Comparison of ENCODE assay signal across 9 cellular contexts in the genomic region with DNA sequence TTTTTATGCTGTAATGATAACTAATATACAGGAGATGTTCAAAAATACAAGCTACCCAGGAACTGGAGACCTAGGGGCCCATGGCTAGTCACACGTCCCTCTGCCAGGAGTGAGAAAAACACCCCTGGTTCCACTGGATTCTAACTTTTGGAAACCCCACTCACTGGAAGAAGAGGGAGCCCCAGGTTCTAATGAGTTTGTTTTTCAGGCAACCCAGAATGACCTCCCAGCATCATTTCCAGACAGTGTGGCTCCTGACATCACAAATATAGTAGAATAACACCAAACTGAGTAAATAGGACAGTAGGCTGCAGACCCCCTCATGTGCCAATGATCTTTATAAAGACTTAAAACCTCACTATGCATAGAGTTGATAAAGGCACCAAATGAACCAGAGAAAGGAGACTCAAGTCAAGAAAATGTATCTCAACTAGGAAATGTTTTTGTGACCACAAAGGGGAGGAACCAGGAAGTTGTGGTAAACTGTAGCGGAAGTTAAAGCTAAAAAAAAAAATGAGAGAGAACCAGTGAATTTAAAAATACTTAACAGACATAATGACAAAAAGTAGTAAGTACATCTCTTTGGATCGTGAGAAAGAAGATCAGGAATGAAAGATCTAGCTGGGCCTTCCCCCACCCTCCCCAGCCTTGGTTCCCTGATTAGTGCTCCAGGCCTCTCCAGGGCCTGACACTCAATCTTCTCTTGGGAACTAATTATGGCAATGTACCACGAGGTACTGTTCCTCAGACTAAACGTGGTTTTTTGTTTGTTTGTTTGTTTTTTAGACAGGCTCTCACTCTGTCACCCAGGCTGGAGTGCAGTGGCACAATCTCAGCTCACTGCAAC. TPM values are rescaled to one million over a fixed set of nuclear protein-coding genes. Genes with fewer than 3 reads are reported as not detected.
DNase-seq lines count a peak whose midpoint lies in the region; ATAC-seq and TF ChIP-seq lines count a peak whose summit lies in the region.
"Had no signal": no experiment of that assay in that cellular context is flagged by ENCODE, and none has a peak within 500 bp of the region (broad histone marks: within the 10 kb centered on the region; RNA-seq: fewer than 3 reads in every experiment).

No MANE protein-coding gene starts in this region.

- no peaks in the 10 kb centered on the region for H3K9me3 ChIP-seq in MM.1S (replicated peaks; ENCODE audit: insufficient read depth, low read length)
- no peaks in the 10 kb centered on the region for H3K9me3 ChIP-seq in SJCRH30 (replicated peaks)
- H3K9me3 ChIP-seq in WERI-Rb-1 (ENCODE audit: severe bottlenecking) = no peaks in the 10 kb centered on the region

- H3K36me3 Mint-ChIP-seq in activated CD4-positive, alpha-beta T cell treated with anti-CD3 and anti-CD28 coated beads, Interleukin-2, amount 10 ng/mL, durations not matched to agents 7 days and 5 days (ENCODE audit: low read depth) = peaks cover 5% of the 10 kb centered on the region
- no peaks in the 10 kb centered on the region for H3K36me3 Mint-ChIP-seq in stimulated activated naive B cell treated with anti-CD40 and anti-IgM and Interleukin-4, amounts not matched to agents 10 μg/mL and 1 μg/mL and 100 μg/mL, for 72 hours

- H3K27ac ChIP-seq in MM.1S (ENCODE audit: low read length) (peak overlapping the region; percentile 99), SJCRH30 (no peak overlapping the region), WERI-Rb-1 (no peak overlapping the region)

- H3K79me2 ChIP-seq in MM.1S (ENCODE audit: low read length) = no peaks in the 10 kb centered on the region

- peak overlapping the region; percentile 71 for H3K4me3 Mint-ChIP-seq in activated CD4-positive, alpha-beta T cell treated with anti-CD3 and anti-CD28 coated beads, Interleukin-2, amount 10 ng/mL, durations not matched to agents 7 days and 5 days
- peak overlapping the region; percentile 15 to 67 for H3K4me3 Mint-ChIP-seq in stimulated activated naive B cell treated with anti-CD40 and anti-IgM and Interleukin-4, amounts not matched to agents 10 μg/mL and 1 μg/mL and 100 μg/mL, for 72 hours

- no peaks in the 10 kb centered on the region for H3K27me3 ChIP-seq in MM.1S (replicated peaks; ENCODE audit: insufficient read depth, low read length)
- H3K27me3 ChIP-seq in SJCRH30 = no peaks in the 10 kb centered on the region
- no peaks in the 10 kb centered on the region for H3K27me3 ChIP-seq in WERI-Rb-1 (ENCODE audit: insufficient read depth, low read depth, severe bottlenecking)

- CTCF ChIA-PET in activated CD4-positive, alpha-beta T cell treated with anti-CD3 and anti-CD28 coated beads, Interleukin-2, amount 10 ng/mL, durations not matched to agents 7 days and 5 days (lab: Charles Lee) = interaction anchor here (0.6 to 3.8 kb wide), 13 partner anchors 8 to 303 kb away, joined by 3 to 15 read pairs (median 5); no protein-coding TSS in a partner anchor

- peak overlapping the region; percentile 75; the same call in 1 of the 2 replicates for H2AFZ ChIP-seq in MM.1S (ENCODE audit: low read length)

- peak; percentile 68 for DNase-seq in activated CD4-positive, alpha-beta T cell treated with anti-CD3 and anti-CD28 coated beads, Interleukin-2, amount 10 ng/mL, durations not matched to agents 7 days and 5 days
- no peak for DNase-seq in activated CD4-positive, alpha-beta T cell treated with anti-CD3 and anti-CD28 coated beads for 48 hours
- DNase-seq in MM.1S = peak; percentile 84
- peak; percentile 59 for DNase-seq in choroid plexus epithelial cell (ENCODE audit: low read depth)
- no peak for DNase-seq in stimulated activated naive B cell treated with anti-CD40 and anti-IgM and Interleukin-4, amounts not matched to agents 10 μg/mL and 1 μg/mL and 100 μg/mL, for 72 hours
- DNase-seq in SJCRH30 = no peak
- DNase-seq in WERI-Rb-1 = no peak
- DNase-seq in stimulated activated CD4-positive, alpha-beta T cell treated with anti-CD3 and anti-CD28 coated beads, Interleukin-4, amount 100 ng/mL, for 1 hour = no peak

- H3K4me3 ChIP-seq in MM.1S (ENCODE audit: low read length) = peak overlapping the region; percentile 46
- no peak overlapping the region for H3K4me3 ChIP-seq in choroid plexus epithelial cell (ENCODE audit: low read depth, low read length)
- no peak overlapping the region for H3K4me3 ChIP-seq in SJCRH30
- H3K4me3 ChIP-seq in WERI-Rb-1 (ENCODE audit: low read depth, low read length) = no peak overlapping the region
- H3K4me3 ChIP-seq: lung had no signal

- H3K27ac Mint-ChIP-seq in activated CD4-positive, alpha-beta T cell treated with anti-CD3 and anti-CD28 coated beads, Interleukin-2, amount 10 ng/mL, durations not matched to agents 7 days and 5 days = peak overlapping the region; percentile 90
- peak overlapping the region; percentile 75 for H3K27ac Mint-ChIP-seq in stimulated activated naive B cell treated with anti-CD40 and anti-IgM and Interleukin-4, amounts not matched to agents 10 μg/mL and 1 μg/mL and 100 μg/mL, for 72 hours

- peak overlapping the region; percentile 55; the same call in 1 of the 2 replicates for H3K9ac ChIP-seq in MM.1S (ENCODE audit: low read length)

- H4K20me1 ChIP-seq in MM.1S (ENCODE audit: insufficient read depth, low read length) = no peaks in the 10 kb centered on the region

- H3F3A ChIP-seq in MM.1S (ENCODE audit: insufficient read depth, low read length) = peaks cover 26% of the 10 kb centered on the region

- H3K36me3 ChIP-seq in MM.1S (replicated peaks; ENCODE audit: insufficient read depth, low read length) = no peaks in the 10 kb centered on the region
- H3K36me3 ChIP-seq in SJCRH30 = no peaks in the 10 kb centered on the region
- no peaks in the 10 kb centered on the region for H3K36me3 ChIP-seq in WERI-Rb-1

- H3K4me1 Mint-ChIP-seq in activated CD4-positive, alpha-beta T cell treated with anti-CD3 and anti-CD28 coated beads, Interleukin-2, amount 10 ng/mL, durations not matched to agents 7 days and 5 days = peaks cover 51% of the 10 kb centered on the region
- peaks cover 38 to 54% of the 10 kb centered on the region in 2 donors for H3K4me1 Mint-ChIP-seq in stimulated activated naive B cell treated with anti-CD40 and anti-IgM and Interleukin-4, amounts not matched to agents 10 μg/mL and 1 μg/mL and 100 μg/mL, for 72 hours

- H3K9me2 ChIP-seq in MM.1S (replicated peaks; ENCODE audit: insufficient read depth, low read length) = no peaks in the 10 kb centered on the region

- TF ChIP-seq CTCF in MM.1S (IDR thresholded peaks at IDR 0.05; ENCODE audit: low read length) (no peak), choroid plexus epithelial cell (conservative IDR thresholded peaks at IDR 0.05; ENCODE audit: low read depth, low read length) (no peak), WERI-Rb-1 (IDR thresholded peaks at IDR 0.05; ENCODE audit: low read depth, low read length) (no peak)

- peak overlapping the region; percentile 94 for H3K4me2 ChIP-seq in MM.1S (ENCODE audit: low read depth, low read length)

- H3K9me3 Mint-ChIP-seq in activated CD4-positive, alpha-beta T cell treated with anti-CD3 and anti-CD28 coated beads, Interleukin-2, amount 10 ng/mL, durations not matched to agents 7 days and 5 days = peaks cover 4% of the 10 kb centered on the region
- H3K9me3 Mint-ChIP-seq in stimulated activated naive B cell treated with anti-CD40 and anti-IgM and Interleukin-4, amounts not matched to agents 10 μg/mL and 1 μg/mL and 100 μg/mL, for 72 hours = no peaks in the 10 kb centered on the region

- ATAC-seq in stimulated activated naive B cell treated with anti-CD40 and anti-IgM and Interleukin-4, amounts not matched to agents 10 μg/mL and 1 μg/mL and 100 μg/mL, for 72 hours (replicated peaks) = peak; percentile 72 to 73

- H3K4me1 ChIP-seq in MM.1S (ENCODE audit: low read length) (peaks cover 39% of the 10 kb centered on the region), SJCRH30 (0 out of 2 replicates have a peak, but pooled peaks cover 2% of the 10 kb centered on the region)

- POLR2A ChIA-PET in activated CD4-positive, alpha-beta T cell treated with anti-CD3 and anti-CD28 coated beads, Interleukin-2, amount 10 ng/mL, durations not matched to agents 7 days and 5 days (lab: Charles Lee) = interaction anchor here (0.6 to 1.0 kb wide), 3 partner anchors 8 to 104 kb away, joined by 3 to 4 read pairs (median 3); no protein-coding TSS in a partner anchor

- no peaks in the 10 kb centered on the region for H3K27me3 Mint-ChIP-seq in activated CD4-positive, alpha-beta T cell treated with anti-CD3 and anti-CD28 coated beads, Interleukin-2, amount 10 ng/mL, durations not matched to agents 7 days and 5 days
- H3K27me3 Mint-ChIP-seq in stimulated activated naive B cell treated with anti-CD40 and anti-IgM and Interleukin-4, amounts not matched to agents 10 μg/mL and 1 μg/mL and 100 μg/mL, for 72 hours = no peaks in the 10 kb centered on the region

RNA-seq across cellular contexts. Expression of gene HLA-E, which starts 19.8 kb away (rescaled TPM):
- total RNA-seq in activated CD4-positive, alpha-beta T cell treated with anti-CD3 and anti-CD28 coated beads, Interleukin-2, amount 10 ng/mL, durations not matched to agents 7 days and 5 days = 100 to 1,000 TPM; 706 to 753 TPM
- 24.6 and 26.0 TPM in 2 replicates for total RNA-seq in SJCRH30 (2014; rRNA removed; shearing (Covaris generic))

RNA-seq across cellular contexts. Expression of gene GNL1, which starts 47.2 kb away (rescaled TPM):
- total RNA-seq in activated CD4-positive, alpha-beta T cell treated with anti-CD3 and anti-CD28 coated beads, Interleukin-2, amount 10 ng/mL, durations not matched to agents 7 days and 5 days = 10 to 100 TPM; 51.5 to 59.9 TPM
- 35.7 and 42.4 TPM in 2 replicates for total RNA-seq in SJCRH30 (2014; rRNA removed; shearing (Covaris generic))

RNA-seq across cellular contexts. Expression of gene PRR3, which starts 48.0 kb away (rescaled TPM):
- 10 to 100 TPM; 16.0 to 22.2 TPM for total RNA-seq in activated CD4-positive, alpha-beta T cell treated with anti-CD3 and anti-CD28 coated beads, Interleukin-2, amount 10 ng/mL, durations not matched to agents 7 days and 5 days
- total RNA-seq in SJCRH30 (2014; rRNA removed; shearing (Covaris generic)) = 30.1 and 30.8 TPM in 2 replicates

Comparison
In these comparisons a context has a peak if more than half of its experiments do, and no peak if none do; other contexts are left out.
1. DNase-seq: peak in activated CD4-positive, alpha-beta T cell treated with anti-CD3 and anti-CD28 coated beads, Interleukin-2, amount 10 ng/mL, durations not matched to agents 7 days and 5 days (single experiment), MM.1S (single experiment) and choroid plexus epithelial cell (single experiment); none in activated CD4-positive, alpha-beta T cell treated with anti-CD3 and anti-CD28 coated beads for 48 hours (single experiment), stimulated activated naive B cell treated with anti-CD40 and anti-IgM and Interleukin-4, amounts not matched to agents 10 μg/mL and 1 μg/mL and 100 μg/mL, for 72 hours (single experiment), SJCRH30 (0 of 2), WERI-Rb-1 (single experiment) and stimulated activated CD4-positive, alpha-beta T cell treated with anti-CD3 and anti-CD28 coated beads, Interleukin-4, amount 100 ng/mL, for 1 hour (single experiment).
2. RNA of gene HLA-E, which starts 19.8 kb away (total RNA-seq): 706 to 753 TPM in activated CD4-positive, alpha-beta T cell treated with anti-CD3 and anti-CD28 coated beads, Interleukin-2, amount 10 ng/mL, durations not matched to agents 7 days and 5 days; 24.6 to 26.0 TPM in SJCRH30; every median in the first group is over 10 times any median in the second.